ENCODE assay signal across 17 cellular contexts in the genomic region with DNA sequence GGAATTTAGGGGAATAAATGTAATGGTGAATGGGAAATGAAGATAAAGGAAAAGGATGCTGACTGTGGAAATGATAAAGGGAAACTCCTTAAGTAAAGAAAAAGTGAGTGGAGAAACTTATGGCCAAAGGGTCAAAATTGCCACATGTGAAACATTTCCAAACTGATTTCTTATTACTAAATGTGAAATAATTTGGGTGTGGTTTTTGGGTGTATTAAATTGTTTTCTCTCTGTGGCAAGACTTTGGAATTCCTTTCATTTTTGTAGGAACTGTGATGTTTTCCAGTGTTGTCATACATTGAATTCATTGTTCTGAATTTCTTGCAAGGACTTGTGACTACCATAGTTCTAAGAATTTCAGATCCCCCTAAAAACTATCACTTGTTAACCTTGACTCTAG.
DNase-seq lines count a peak whose midpoint lies in the region; ATAC-seq, FAIRE-seq and TF ChIP-seq lines count a peak whose summit lies in the region.
"Had no signal": no experiment of that assay in that cellular context is flagged by ENCODE, and none has a peak within 500 bp of the region (broad histone marks: within the 10 kb centered on the region; RNA-seq: fewer than 3 reads in every experiment).

No MANE protein-coding gene starts in this region.

- ATAC-seq in HG03520 (IDR thresholded peaks at IDR 0.05; ENCODE audit: unreplicated experiment) = no peak
- ATAC-seq: K562; Panc1; stimulated activated effector memory CD8-positive, alpha-beta T cell treated with anti-CD3 and anti-CD28 coated beads, Interleukin-12 subunit alpha, Interleukin-12 subunit beta, amount 100 ng/mL, for 72 hours had no signal

- FAIRE-seq in urothelium cell line (lab: Jason Lieb, UNC) = no peak
- FAIRE-seq: K562 had no signal

- peaks cover 10% of the 10 kb centered on the region for H3K9me3 Mint-ChIP-seq in activated T-cell treated with anti-CD3 and anti-CD28 coated beads, Interleukin-2, amount 50 U/mL, for 24 hours

- no peak overlapping the region for H3K27ac Mint-ChIP-seq in activated T-cell treated with anti-CD3 and anti-CD28 coated beads, Interleukin-2, amount 50 U/mL, for 24 hours
- H3K27ac Mint-ChIP-seq: activated CD4-positive, alpha-beta memory T cell treated with anti-CD3 and anti-CD28 coated beads, Interleukin-2, amount 10 ng/mL, durations not matched to agents 7 days and 5 days; stimulated activated effector memory CD8-positive, alpha-beta T cell treated with anti-CD3 and anti-CD28 coated beads, Interleukin-12 subunit alpha, Interleukin-12 subunit beta, amount 100 ng/mL, for 72 hours had no signal

- H3K4me3 ChIP-seq in astrocyte of the cerebellum (ENCODE audit: low read depth, low read length) = no peak overlapping the region
- H3K4me3 ChIP-seq: K562, smooth muscle cell, tibial artery had no signal

- H3K27me3 Mint-ChIP-seq in activated T-cell treated with anti-CD3 and anti-CD28 coated beads, Interleukin-2, amount 50 U/mL, for 24 hours = no peaks in the 10 kb centered on the region
- H3K27me3 Mint-ChIP-seq: activated CD4-positive, alpha-beta memory T cell treated with anti-CD3 and anti-CD28 coated beads, Interleukin-2, amount 10 ng/mL, durations not matched to agents 7 days and 5 days had no signal

- no peak overlapping the region for H3K4me3 Mint-ChIP-seq in activated T-cell treated with anti-CD3 and anti-CD28 coated beads, Interleukin-2, amount 50 U/mL, for 24 hours
- H3K4me3 Mint-ChIP-seq: activated CD4-positive, alpha-beta memory T cell treated with anti-CD3 and anti-CD28 coated beads, Interleukin-2, amount 10 ng/mL, durations not matched to agents 7 days and 5 days; stimulated activated effector memory CD8-positive, alpha-beta T cell treated with anti-CD3 and anti-CD28 coated beads, Interleukin-12 subunit alpha, Interleukin-12 subunit beta, amount 100 ng/mL, for 72 hours had no signal

- no peaks in the 10 kb centered on the region for H3K4me1 Mint-ChIP-seq in activated T-cell treated with anti-CD3 and anti-CD28 coated beads, Interleukin-2, amount 50 U/mL, for 24 hours (ENCODE audit: low read depth)
- H3K4me1 Mint-ChIP-seq: activated CD4-positive, alpha-beta memory T cell treated with anti-CD3 and anti-CD28 coated beads, Interleukin-2, amount 10 ng/mL, durations not matched to agents 7 days and 5 days; stimulated activated effector memory CD8-positive, alpha-beta T cell treated with anti-CD3 and anti-CD28 coated beads, Interleukin-12 subunit alpha, Interleukin-12 subunit beta, amount 100 ng/mL, for 72 hours had no signal

- TF ChIP-seq CTCF in astrocyte of the cerebellum (IDR thresholded peaks at IDR 0.05; ENCODE audit: low read depth, low read length, missing control alignments) = no peak

- no peaks in the 10 kb centered on the region for H3K36me3 Mint-ChIP-seq in activated T-cell treated with anti-CD3 and anti-CD28 coated beads, Interleukin-2, amount 50 U/mL, for 24 hours (ENCODE audit: low read depth)
- H3K36me3 Mint-ChIP-seq: stimulated activated effector memory CD8-positive, alpha-beta T cell treated with anti-CD3 and anti-CD28 coated beads, Interleukin-12 subunit alpha, Interleukin-12 subunit beta, amount 100 ng/mL, for 72 hours had no signal

- DNase-seq in HS-27A (ENCODE audit: low read depth) (peak; percentile 86), astrocyte of the cerebellum (ENCODE audit: low read depth) (peak; percentile 47), fibroblast of the conjunctiva (ENCODE audit: low read depth) (peak; percentile 35), urothelium cell line (ENCODE audit: low spot score) (peak; percentile 8), NCI-H69 (lab: John Stamatoyannopoulos, UW) (no peak)
- DNase-seq in activated T-cell treated with anti-CD3 and anti-CD28 coated beads, Interleukin-2, amount 50 U/mL, for 24 hours = no peak
- DNase-seq: activated CD4-positive, alpha-beta memory T cell treated with anti-CD3 and anti-CD28 coated beads, Interleukin-2, amount 10 ng/mL, durations not matched to agents 7 days and 5 days; amygdala; dermis blood vessel endothelial cell; DMS79 treated with DMSO at 0.1 percent for 48 hours; NCI-H1048; tibial artery had no signal

- in situ Hi-C loops in astrocyte of the cerebellum (cut with HindIII; ENCODE audit: low sequenced_read_pairs) = no loop called here

Comparison
In these comparisons a context has a peak if more than half of its experiments do, and no peak if none do; other contexts are left out.
1. DNase-seq: peak in HS-27A (single experiment), astrocyte of the cerebellum (single experiment), fibroblast of the conjunctiva (single experiment) and urothelium cell line (single experiment); none in activated T-cell treated with anti-CD3 and anti-CD28 coated beads, Interleukin-2, amount 50 U/mL, for 24 hours (single experiment) and NCI-H69 (single experiment).